ENCODE assay signal across 16 cellular contexts in the genomic region with DNA sequence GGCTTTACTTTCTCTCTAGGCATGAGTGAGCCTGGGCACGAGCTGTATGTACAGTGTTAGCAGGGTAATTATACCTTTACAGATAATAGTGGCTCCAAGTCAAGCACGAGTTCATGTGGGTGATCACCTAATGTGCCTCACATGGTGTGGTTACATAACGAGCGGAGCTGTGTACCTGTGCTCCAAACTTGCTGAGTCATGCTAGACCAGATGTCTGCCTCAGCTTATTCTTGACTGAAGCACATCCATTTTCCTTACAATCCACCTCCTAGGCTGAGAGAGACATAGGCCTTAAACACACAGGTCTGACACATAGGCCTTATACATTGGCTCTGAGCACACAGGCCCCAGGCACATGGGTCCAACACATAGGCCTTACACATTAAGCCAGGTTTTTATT.
A peak's percentile ranks its signal among the peaks of the same experiment; 100 is the strongest.
DNase-seq lines count a peak whose midpoint lies in the region; ATAC-seq, FAIRE-seq and TF ChIP-seq lines count a peak whose summit lies in the region.
"Had no signal": no experiment of that assay in that cellular context is flagged by ENCODE, and none has a peak within 500 bp of the region (broad histone marks: within the 10 kb centered on the region; RNA-seq: fewer than 3 reads in every experiment).

No MANE protein-coding gene starts in this region.

- no CpG with 5 or more reads among the region's 4 CpGs for WGBS in HepG2 (ENCODE audit: low lambda C conversion rate)
- 69% methylated on average over 2 of the region's 4 CpGs for WGBS in right lobe of liver (ENCODE audit: insufficient coverage, low coverage, low lambda C conversion rate, missing lambda C conversion rate)
- WGBS in K562 (ENCODE audit: insufficient coverage, low coverage, missing lambda C conversion rate), result 0% methylated on average over 4 of the region's 4 CpGs
- WGBS in hepatocyte (ENCODE audit: low lambda C conversion rate, missing lambda C conversion rate), result 84% methylated on average over 4 of the region's 4 CpGs

- H3K9ac ChIP-seq in HepG2 (ENCODE audit: insufficient read depth, low read depth, low read length) (no peak overlapping the region), K562 (ENCODE audit: insufficient read depth in 1 of 2, low read depth in 2 of 2, low read length in 2 of 2) (no peak overlapping the region)
- H3K9ac ChIP-seq: BLaER1 had no signal

- H3K79me2 ChIP-seq in HepG2 (ENCODE audit: insufficient read depth, low read length), result no peaks in the 10 kb centered on the region
- H3K79me2 ChIP-seq in K562 (ENCODE audit: control insufficient read depth, insufficient read depth, low read length), result no peaks in the 10 kb centered on the region
- H3K79me2 ChIP-seq in hepatocyte, result no peaks in the 10 kb centered on the region

- in situ Hi-C loops in HepG2 (cut with HindIII; ENCODE audit: extremely low pct_ligation_motif_present, low pct_unique_long_range_greater_than_20kb) (no loop called here), K562 (cut with MboI) (no loop called here)

- H3K9me3 ChIP-seq in HepG2 (ENCODE audit: low read length) (peaks cover 16% of the 10 kb centered on the region), right lobe of liver (no peaks in the 10 kb centered on the region), K562 (replicated peaks; ENCODE audit: control insufficient read depth, insufficient read depth, low read depth, low read length) (no peaks in the 10 kb centered on the region; the same call in 1 of the 2 replicates), hepatocyte (ENCODE audit: low read depth) (no peaks in the 10 kb centered on the region)
- no peaks in the 10 kb centered on the region for H3K9me3 ChIP-seq in effector memory CD4-positive, alpha-beta T cell (ENCODE audit: control insufficient read depth, low read length)

- no peak for FAIRE-seq in HepG2 (lab: Jason Lieb, UNC)
- no peak for FAIRE-seq in K562 (lab: Jason Lieb, UNC)

- H3K4me1 ChIP-seq in HepG2 (ENCODE audit: insufficient read depth, low read length) (no peaks in the 10 kb centered on the region), right lobe of liver (no peaks in the 10 kb centered on the region), K562 (replicated peaks in 1 of 2; ENCODE audit: control insufficient read depth in 2 of 2, insufficient read depth in 2 of 2, low read length in 2 of 2) (no peaks in the 10 kb centered on the region; a peak in 1 of 5 replicates), hepatocyte (ENCODE audit: insufficient read depth) (no peaks in the 10 kb centered on the region)
- H3K4me1 ChIP-seq in effector memory CD4-positive, alpha-beta T cell (ENCODE audit: control insufficient read depth, insufficient read depth, low read length, poor library complexity, severe bottlenecking), result no peaks in the 10 kb centered on the region
- H3K4me1 ChIP-seq: BLaER1 had no signal

- ATAC-seq in HepG2, result no peak
- no peak for ATAC-seq in right lobe of liver
- no peak for ATAC-seq in K562

- H4K20me1 ChIP-seq in HepG2 (ENCODE audit: insufficient read depth, low read length) (no peaks in the 10 kb centered on the region), K562 (replicated peaks; ENCODE audit: control insufficient read depth, insufficient read depth, low read length) (no peaks in the 10 kb centered on the region), hepatocyte (ENCODE audit: insufficient read depth, poor library complexity, severe bottlenecking) (no peaks in the 10 kb centered on the region)
- H4K20me1 ChIP-seq: BLaER1 had no signal

- H2AFZ ChIP-seq in HepG2 (ENCODE audit: low read length), result no peak overlapping the region
- no peak overlapping the region for H2AFZ ChIP-seq in K562 (ENCODE audit: low read depth, low read length)
- no peak overlapping the region for H2AFZ ChIP-seq in hepatocyte

- no peak overlapping the region for H3K4me3 ChIP-seq in HepG2 (replicated peaks in 1 of 3; ENCODE audit: insufficient read depth in 1 of 3, low read depth in 2 of 3, low read length in 3 of 3)
- H3K4me3 ChIP-seq in right lobe of liver, result no peak overlapping the region
- H3K4me3 ChIP-seq in K562, result no peak overlapping the region
- H3K4me3 ChIP-seq in hepatocyte, result no peak overlapping the region
- no peak overlapping the region for H3K4me3 ChIP-seq in effector memory CD4-positive, alpha-beta T cell (ENCODE audit: insufficient read depth, low read depth, low read length, poor library complexity, severe bottlenecking)
- H3K4me3 ChIP-seq: BLaER1 had no signal

- CTCF ChIA-PET in HepG2 (lab: Yijun Ruan, JAX; ENCODE audit: low intra/inter-chr PET ratio, low total read pairs) (interaction anchor here (1.2 to 3.0 kb wide), 2 partner anchors 191 to 317 kb away, joined by 3 to 13 read pairs; no protein-coding TSS in a partner anchor), K562 (lab: Yijun Ruan, JAX; ENCODE audit: low intra/inter-chr PET ratio) (no interaction called here)

- TF ChIP-seq POLR2A in HepG2 (IDR thresholded peaks at IDR 0.05; ENCODE audit: insufficient read depth in 1 of 2, low read depth in 2 of 2, low read length in 2 of 2) (no peak), right lobe of liver (IDR thresholded peaks at IDR 0.05) (no peak), K562 (conservative IDR thresholded peaks at IDR 0.05) (no peak)

- POLR2A ChIA-PET in HepG2 (lab: Yijun Ruan, JAX), result no interaction called here
- POLR2A ChIA-PET in K562 (lab: Yijun Ruan, JAX), result interaction anchor here (0.6 kb wide), 2 partner anchors 21 to 402 kb away, joined by 3 to 4 read pairs; no protein-coding TSS in a partner anchor

- DNase-seq in DMS 273 (lab: John Stamatoyannopoulos, UW; ENCODE audit: unreplicated experiment), result peak; percentile 0
- no peak for DNase-seq in DMS 273 treated with DMSO at 0.1 percent for 48 hours (lab: John Stamatoyannopoulos, UW)
- no peak for DNase-seq in HepG2 (ENCODE audit: low spot score)
- DNase-seq in right lobe of liver, result no peak
- peak in 1 of 4 experiments; percentile 3 for DNase-seq in K562 (ENCODE audit: extremely low read depth in 1 of 4, low spot score in 3 of 4)
- no peak for DNase-seq in hepatocyte (ENCODE audit: low spot score)
- DNase-seq in effector memory CD4-positive, alpha-beta T cell, result no peak
- DNase-seq in epidermal melanocyte (ENCODE audit: insufficient read length, low spot score), result no peak
- DNase-seq: CD4-positive, alpha-beta memory T cell; DMS79 treated with DMSO at 0.1 percent for 48 hours; GF-D8; GOT3; H9; KG1 had no signal

- intact Hi-C loops in HepG2 (cut with micrococcal nuclease; ENCODE audit: unreplicated experiment) (no loop called here), right lobe of liver (cut with DNase I) (no loop called here), K562 (cut with micrococcal nuclease) (no loop called here)

- no peaks in the 10 kb centered on the region for H3K9me1 ChIP-seq in K562 (ENCODE audit: control insufficient read depth, insufficient read depth, low read length)

- TF ChIP-seq CTCF in HepG2 (CRISPR knock-in tag; IDR thresholded peaks at IDR 0.05) (no peak), right lobe of liver (IDR thresholded peaks at IDR 0.05) (no peak), K562 (IDR thresholded peaks at IDR 0.05 in 2 of 3, conservative IDR thresholded peaks at IDR 0.05 in 1 of 3; ENCODE audit: insufficient read depth in 2 of 3, low read depth in 1 of 3, low read length in 3 of 3) (no peak), hepatocyte (IDR thresholded peaks at IDR 0.05; ENCODE audit: poor library complexity) (no peak)

- TF ChIP-seq RAD21 in HepG2 (CRISPR knock-in tag; IDR thresholded peaks at IDR 0.05) (no peak), K562 (CRISPR knock-in tag; conservative IDR thresholded peaks at IDR 0.05 in 1 of 2, IDR thresholded peaks at IDR 0.05 in 1 of 2) (no peak)

- BruUV-seq in HepG2 (replicated peaks; lab: Mats Ljungman, UMichigan) (no TSS peak), K562 (replicated peaks; lab: Mats Ljungman, UMichigan) (no TSS peak)

- H3K4me2 ChIP-seq in HepG2 (ENCODE audit: low read depth, low read length) (no peak overlapping the region), K562 (ENCODE audit: insufficient read depth, low read length) (no peak overlapping the region), hepatocyte (no peak overlapping the region)
- H3K4me2 ChIP-seq: BLaER1 had no signal

- TF ChIP-seq EP300 in HepG2 (IDR thresholded peaks at IDR 0.05; ENCODE audit: low read depth in 2 of 2, low read length in 2 of 2) (no peak), HepG2 (CRISPR knock-in tag; IDR thresholded peaks at IDR 0.05; ENCODE audit: borderline replicate concordance) (no peak), K562 (IDR thresholded peaks at IDR 0.05; ENCODE audit: low read length) (no peak)

- no peaks in the 10 kb centered on the region for H3K36me3 ChIP-seq in HepG2 (replicated peaks in 1 of 2; ENCODE audit: control insufficient read depth in 1 of 2, insufficient read depth in 2 of 2, low read length in 2 of 2)
- H3K36me3 ChIP-seq in right lobe of liver, result no peaks in the 10 kb centered on the region
- H3K36me3 ChIP-seq in K562 (ENCODE audit: control insufficient read depth, insufficient read depth, low read length), result no peaks in the 10 kb centered on the region
- H3K36me3 ChIP-seq in hepatocyte (replicated peaks; ENCODE audit: insufficient read depth, low read depth), result no peaks in the 10 kb centered on the region
- H3K36me3 ChIP-seq in effector memory CD4-positive, alpha-beta T cell (ENCODE audit: control insufficient read depth, insufficient read depth, low read length), result no peaks in the 10 kb centered on the region
- H3K36me3 ChIP-seq: BLaER1 had no signal

- no peaks in the 10 kb centered on the region for H3K9me2 ChIP-seq in hepatocyte (replicated peaks; ENCODE audit: insufficient read depth)

- no peak overlapping the region for H3K27ac ChIP-seq in HepG2 (ENCODE audit: extremely low read length, insufficient read depth, low read length)
- H3K27ac ChIP-seq in right lobe of liver, result no peak overlapping the region
- H3K27ac ChIP-seq in K562 (ENCODE audit: extremely low read depth, low read depth, low read length), result no peak overlapping the region
- no peak overlapping the region for H3K27ac ChIP-seq in hepatocyte
- no peak overlapping the region for H3K27ac ChIP-seq in effector memory CD4-positive, alpha-beta T cell (ENCODE audit: insufficient read depth, low read length, poor library complexity, severe bottlenecking)
- H3K27ac ChIP-seq: 22Rv1, BLaER1 had no signal

- H3K27me3 ChIP-seq in HepG2 (ENCODE audit: control insufficient read depth in 1 of 2, insufficient read depth in 2 of 2, low read length in 2 of 2) (no peaks in the 10 kb centered on the region), right lobe of liver (no peaks in the 10 kb centered on the region), K562 (ENCODE audit: control insufficient read depth in 2 of 2, insufficient read depth in 2 of 2, low read length in 2 of 2) (no peaks in the 10 kb centered on the region), hepatocyte (no peaks in the 10 kb centered on the region)
- no peaks in the 10 kb centered on the region for H3K27me3 ChIP-seq in effector memory CD4-positive, alpha-beta T cell (replicated peaks; ENCODE audit: control insufficient read depth, insufficient read depth, low read length, poor library complexity, severe bottlenecking)
- H3K27me3 ChIP-seq: BLaER1 had no signal

TF ChIP-seq in HepG2, 621 proteins besides CTCF, POLR2A, EP300 and RAD21 (continues in another document):
- TF ChIP-seq KDM6A (CRISPR knock-in tag; IDR thresholded peaks at IDR 0.05; ENCODE audit: low read depth) (no peak), NCOA2 (CRISPR knock-in tag; IDR thresholded peaks at IDR 0.05) (no peak)

TF ChIP-seq in K562, 482 proteins besides CTCF, POLR2A, EP300 and RAD21 (continues in another document):
- no peak for TF ChIP-seq EHMT2 (IDR thresholded peaks at IDR 0.05)
- TF ChIP-seq NFE2 (IDR thresholded peaks at IDR 0.05; ENCODE audit: low read depth), result peak; percentile 72
